ENCODE assay signal across 15 cellular contexts in the genomic region with DNA sequence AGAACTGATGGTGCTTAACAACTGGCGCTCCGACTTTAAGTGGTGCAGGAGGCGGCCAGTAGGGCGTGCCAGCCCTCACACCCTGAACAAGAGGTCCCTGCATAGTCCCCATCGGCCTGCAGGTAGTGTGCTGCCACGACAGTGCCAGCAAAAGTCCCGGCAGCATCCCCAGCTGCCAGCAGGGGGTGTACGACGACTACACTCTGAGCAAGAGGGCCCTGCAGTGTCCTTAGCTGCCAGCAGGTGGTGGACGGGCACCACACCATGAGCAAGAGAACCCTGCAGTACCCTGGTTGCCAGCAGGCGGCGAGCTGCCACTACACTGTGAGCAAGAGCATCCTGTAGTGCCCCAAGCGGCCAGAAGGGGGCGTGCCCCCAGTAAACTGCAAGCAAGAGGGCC. TPM values are rescaled to one million over a fixed set of nuclear protein-coding genes. Genes with fewer than 3 reads are reported as not detected.
A peak's percentile ranks its signal among the peaks of the same experiment; 100 is the strongest.
DNase-seq lines count a peak whose midpoint lies in the region; ATAC-seq, FAIRE-seq and TF ChIP-seq lines count a peak whose summit lies in the region.
"Not testable (repeated sequence)": the region's sequence is repeated elsewhere in the genome, so short reads cannot be mapped to it uniquely, and the experiment has no call there.
"Had no signal": no experiment of that assay in that cellular context is flagged by ENCODE, and none has a peak within 500 bp of the region (broad histone marks: within the 10 kb centered on the region; RNA-seq: fewer than 3 reads in every experiment).

No MANE protein-coding gene starts in this region.

- WGBS in HepG2 (ENCODE audit: low lambda C conversion rate) = 47% methylated on average over 10 of the region's 14 CpGs

- not testable (repeated sequence) for H2AFZ ChIP-seq in HepG2 (ENCODE audit: low read length)

- not testable (repeated sequence) for H3K4me3 ChIP-seq in cardiac fibroblast (replicated peaks in 1 of 2; ENCODE audit: low read depth in 2 of 2, low read length in 2 of 2); HepG2 (replicated peaks in 1 of 3; ENCODE audit: insufficient read depth in 1 of 3, low read depth in 2 of 3, low read length in 3 of 3)

- H3K4me1 ChIP-seq in HepG2 (ENCODE audit: insufficient read depth, low read length) = not testable (repeated sequence)

- TF ChIP-seq RAD21 in HepG2 (CRISPR knock-in tag; IDR thresholded peaks at IDR 0.05) = not testable (repeated sequence)

- in situ Hi-C loops in HepG2 (cut with HindIII; ENCODE audit: extremely low pct_ligation_motif_present, low pct_unique_long_range_greater_than_20kb) = not testable (repeated sequence)

- FAIRE-seq in HepG2 (lab: Jason Lieb, UNC) = not testable (repeated sequence)

- ATAC-seq in GM21360 (IDR thresholded peaks at IDR 0.05; ENCODE audit: unreplicated experiment) (peak; percentile 76), HG03571 (IDR thresholded peaks at IDR 0.05; ENCODE audit: unreplicated experiment) (peak; percentile 52), HepG2 (peak; percentile 90)
- peak; percentile 13 to 41 for ATAC-seq in activated CD4-positive, CD25-positive, alpha-beta regulatory T cell treated with anti-CD3 and anti-CD28 coated beads, Interleukin-2, amount 50 U/mL, for 24 hours
- peak; percentile 60 for ATAC-seq in stimulated activated naive CD8-positive, alpha-beta T cell treated with anti-CD3 and anti-CD28 coated beads, Interleukin-15, Interleukin-2, amounts not matched to agents 100 U/mL and 50 U/mL, for 24 hours

- peak; percentile 3 for TF ChIP-seq CTCF in GM10248 (IDR thresholded peaks at IDR 0.05; ENCODE audit: control extremely low read depth, extremely low read depth, low read depth, missing control alignments)
- TF ChIP-seq CTCF in cardiac fibroblast (IDR thresholded peaks at IDR 0.05; ENCODE audit: low read depth, low read length) = peak; percentile 27
- peak; percentile 50 for TF ChIP-seq CTCF in HepG2 (CRISPR knock-in tag; IDR thresholded peaks at IDR 0.05)

- not testable (repeated sequence) for DNase-seq in GM10248 (ENCODE audit: extremely low spot score); stimulated activated naive CD8-positive, alpha-beta T cell treated with anti-CD3 and anti-CD28 coated beads, Interleukin-15, Interleukin-2, amounts not matched to agents 100 U/mL and 50 U/mL, for 24 hours
- DNase-seq in HEK293T (ENCODE audit: extremely low spot score) = peak; percentile 3
- DNase-seq in cardiac fibroblast (ENCODE audit: low read depth in 2 of 2) = peak in 1 of 2 donors; percentile 2
- DNase-seq in HepG2 (ENCODE audit: low spot score) = peak; percentile 55

- not testable (repeated sequence) for H3K27ac ChIP-seq in HepG2 (ENCODE audit: extremely low read length, insufficient read depth, low read length)

- POLR2A ChIA-PET in GM10248 (lab: Yijun Ruan, JAX); HEK293T (lab: Yijun Ruan, JAX); HepG2 (lab: Yijun Ruan, JAX): not testable (repeated sequence)

- H3K36me3 ChIP-seq in HepG2 (replicated peaks in 1 of 2; ENCODE audit: control insufficient read depth in 1 of 2, insufficient read depth in 2 of 2, low read length in 2 of 2) = not testable (repeated sequence)

- intact Hi-C loops in HepG2 (cut with micrococcal nuclease; ENCODE audit: unreplicated experiment) = not testable (repeated sequence)

- not testable (repeated sequence) for H4K20me1 ChIP-seq in HepG2 (ENCODE audit: insufficient read depth, low read length)

- not testable (repeated sequence) for TF ChIP-seq EP300 in HepG2 (IDR thresholded peaks at IDR 0.05; ENCODE audit: low read depth in 2 of 2, low read length in 2 of 2); HepG2 (CRISPR knock-in tag; IDR thresholded peaks at IDR 0.05; ENCODE audit: borderline replicate concordance)

- CTCF ChIA-PET in GM10248 (lab: Yijun Ruan, JAX); HEK293T (lab: Yijun Ruan, JAX); HepG2 (lab: Yijun Ruan, JAX; ENCODE audit: low intra/inter-chr PET ratio, low total read pairs): not testable (repeated sequence)

- not testable (repeated sequence) for H3K4me2 ChIP-seq in HepG2 (ENCODE audit: low read depth, low read length)

- not testable (repeated sequence) for BruUV-seq in HepG2 (replicated peaks; lab: Mats Ljungman, UMichigan)

- not testable (repeated sequence) for H3K79me2 ChIP-seq in HepG2 (ENCODE audit: insufficient read depth, low read length)

- H3K27me3 ChIP-seq in HepG2 (ENCODE audit: control insufficient read depth in 1 of 2, insufficient read depth in 2 of 2, low read length in 2 of 2) = not testable (repeated sequence)

- H3K9me3 ChIP-seq in HepG2 (ENCODE audit: low read length) = peaks cover 22% of the 10 kb centered on the region

- H3K9ac ChIP-seq in HepG2 (ENCODE audit: insufficient read depth, low read depth, low read length) = not testable (repeated sequence)

- not testable (repeated sequence) for TF ChIP-seq POLR2A in HepG2 (IDR thresholded peaks at IDR 0.05; ENCODE audit: insufficient read depth in 1 of 2, low read depth in 2 of 2, low read length in 2 of 2)

TF ChIP-seq in HepG2, 621 proteins besides CTCF, POLR2A, EP300 and RAD21:
- TF ChIP-seq TERF1 (CRISPR knock-in tag; IDR thresholded peaks at IDR 0.05) = peak; percentile 80
- peak; percentile 98 for TF ChIP-seq SETDB1 (CRISPR knock-in tag; IDR thresholded peaks at IDR 0.05; ENCODE audit: borderline replicate concordance)

RNA-seq across cellular contexts. Expression of gene DUX4, which starts 53.5 kb away (rescaled TPM):
- total RNA-seq in HepG2 (2016; rRNA removed; fragmentation: Illumina TruSeq; extraction: Trizol) = not detected in 2 replicates
- total RNA-seq in HepG2 (2016; cell fraction: cytosol; rRNA removed; fragmentation: Illumina TruSeq; extraction: Trizol; ENCODE audit: low read depth) = not detected in 2 replicates
- not detected in 2 replicates for total RNA-seq in HepG2 (2016; cell fraction: insoluble cytoplasmic fraction; rRNA removed; fragmentation: Illumina TruSeq; extraction: Trizol)
- not detected in 2 replicates for total RNA-seq in HepG2 (2016; cell fraction: membrane; rRNA removed; fragmentation: Illumina TruSeq; extraction: Trizol)
- total RNA-seq in HepG2 (2016; cell fraction: nucleus; rRNA removed; fragmentation: Illumina TruSeq; extraction: Trizol) = not detected in 2 replicates
- not detected in 2 replicates for polyA plus RNA-seq in HepG2 (2011; rRNA removed)
- not detected in 2 replicates for polyA plus RNA-seq in HepG2 (2011; cell fraction: cytosol; rRNA removed)
- not detected in 2 replicates for polyA plus RNA-seq in HepG2 (2011; cell fraction: nucleus; rRNA removed)
- polyA plus RNA-seq in HepG2 (2012) = not detected in 2 replicates
- not detected in 2 replicates for polyA plus RNA-seq in HepG2 (2016; cell fraction: cytosol; fragmentation: Illumina TruSeq; extraction: Trizol; ENCODE audit: low read depth)
- polyA plus RNA-seq in HepG2 (2016; cell fraction: insoluble cytoplasmic fraction; fragmentation: Illumina TruSeq; extraction: Trizol; ENCODE audit: low read depth) = not detected in 2 replicates
- polyA plus RNA-seq in HepG2 (2016; cell fraction: membrane; fragmentation: Illumina TruSeq; extraction: Trizol; ENCODE audit: low read depth) = not detected in 2 replicates
- polyA plus RNA-seq in HepG2 (2016; cell fraction: nucleus; fragmentation: Illumina TruSeq; extraction: Trizol; ENCODE audit: insufficient read depth, low read depth) = not detected in 2 replicates
- not detected in 2 replicates for polyA minus RNA-seq in HepG2 (2011; rRNA and poly(A)+ RNA removed; ENCODE audit: low replicate concordance)
- polyA minus RNA-seq in HepG2 (2011; cell fraction: cytosol; rRNA and poly(A)+ RNA removed) = not detected in 2 replicates
- polyA minus RNA-seq in HepG2 (2011; cell fraction: nucleus; rRNA and poly(A)+ RNA removed) = not detected in 2 replicates
- total RNA-seq: activated CD4-positive, alpha-beta T cell treated with anti-CD3 and anti-CD28 coated beads, Interleukin-2, amount 10 ng/mL, durations not matched to agents 7 days and 5 days; frontal cortex; lower leg skin; naive thymus-derived CD8-positive, alpha-beta T cell; OCI-LY7; psoas muscle; SJCRH30 had no signal
- polyA plus RNA-seq: naive thymus-derived CD8-positive, alpha-beta T cell; psoas muscle had no signal

RNA-seq across cellular contexts. Expression of gene DBET, which starts 55.8 kb away (rescaled TPM):
- total RNA-seq in HepG2 (2016; rRNA removed; fragmentation: Illumina TruSeq; extraction: Trizol) = not detected in 2 replicates
- not detected in 2 replicates for total RNA-seq in HepG2 (2016; cell fraction: cytosol; rRNA removed; fragmentation: Illumina TruSeq; extraction: Trizol; ENCODE audit: low read depth)
- total RNA-seq in HepG2 (2016; cell fraction: insoluble cytoplasmic fraction; rRNA removed; fragmentation: Illumina TruSeq; extraction: Trizol) = not detected in 2 replicates
- total RNA-seq in HepG2 (2016; cell fraction: membrane; rRNA removed; fragmentation: Illumina TruSeq; extraction: Trizol) = not detected in 2 replicates
- total RNA-seq in HepG2 (2016; cell fraction: nucleus; rRNA removed; fragmentation: Illumina TruSeq; extraction: Trizol) = not detected in 2 replicates
- polyA plus RNA-seq in HepG2 (2011; rRNA removed) = not detected in 2 replicates
- not detected in 2 replicates for polyA plus RNA-seq in HepG2 (2011; cell fraction: cytosol; rRNA removed)
- polyA plus RNA-seq in HepG2 (2011; cell fraction: nucleus; rRNA removed) = not detected in 2 replicates
- polyA plus RNA-seq in HepG2 (2012) = not detected in 2 replicates
- polyA plus RNA-seq in HepG2 (2016; cell fraction: cytosol; fragmentation: Illumina TruSeq; extraction: Trizol; ENCODE audit: low read depth) = not detected in 2 replicates
- polyA plus RNA-seq in HepG2 (2016; cell fraction: insoluble cytoplasmic fraction; fragmentation: Illumina TruSeq; extraction: Trizol; ENCODE audit: low read depth) = not detected in 2 replicates
- polyA plus RNA-seq in HepG2 (2016; cell fraction: membrane; fragmentation: Illumina TruSeq; extraction: Trizol; ENCODE audit: low read depth) = not detected in 2 replicates
- polyA plus RNA-seq in HepG2 (2016; cell fraction: nucleus; fragmentation: Illumina TruSeq; extraction: Trizol; ENCODE audit: insufficient read depth, low read depth) = not detected in 2 replicates
- polyA minus RNA-seq in HepG2 (2011; rRNA and poly(A)+ RNA removed; ENCODE audit: low replicate concordance) = not detected in 2 replicates
- not detected in 2 replicates for polyA minus RNA-seq in HepG2 (2011; cell fraction: cytosol; rRNA and poly(A)+ RNA removed)
- polyA minus RNA-seq in HepG2 (2011; cell fraction: nucleus; rRNA and poly(A)+ RNA removed) = not detected in 2 replicates
- total RNA-seq: activated CD4-positive, alpha-beta T cell treated with anti-CD3 and anti-CD28 coated beads, Interleukin-2, amount 10 ng/mL, durations not matched to agents 7 days and 5 days; frontal cortex; lower leg skin; naive thymus-derived CD8-positive, alpha-beta T cell; OCI-LY7; psoas muscle; SJCRH30 had no signal
- polyA plus RNA-seq: naive thymus-derived CD8-positive, alpha-beta T cell; psoas muscle had no signal

Comparison
In these comparisons a context has a peak if more than half of its experiments do, and no peak if none do; other contexts are left out.
1. ATAC-seq: peak in every context shown above with its lines; median percentile 90 in HepG2; 76 in GM21360; 60 in stimulated activated naive CD8-positive, alpha-beta T cell treated with anti-CD3 and anti-CD28 coated beads, Interleukin-15, Interleukin-2, amounts not matched to agents 100 U/mL and 50 U/mL, for 24 hours; 52 in HG03571; 27 in activated CD4-positive, CD25-positive, alpha-beta regulatory T cell treated with anti-CD3 and anti-CD28 coated beads, Interleukin-2, amount 50 U/mL, for 24 hours.